In genomic region chr9:82091100-82091499, GRCh38 we compare ENCODE assay signal across 15 cellular contexts.
"Had no signal": no experiment of that assay in that cellular context is flagged by ENCODE, and none has a peak within 500 bp of the region (broad histone marks: within the 10 kb centered on the region; RNA-seq: fewer than 3 reads in every experiment).

No MANE protein-coding gene starts in this region.

- H3K9me3 ChIP-seq: body of pancreas, neutrophil, spleen, suprapubic skin, upper lobe of left lung had no signal

- ATAC-seq: body of pancreas; naive thymus-derived CD8-positive, alpha-beta T cell; sciatic nerve; stimulated activated naive CD8-positive, alpha-beta T cell treated with anti-CD3 and anti-CD28 coated beads, Interleukin-15, Interleukin-2, amounts not matched to agents 100 U/mL and 50 U/mL, for 24 hours; WTC11 had no signal

- H3K27me3 ChIP-seq: body of pancreas, neutrophil, spleen, upper lobe of left lung had no signal

- H3K4me1 Mint-ChIP-seq: activated naive CD4-positive, alpha-beta T cell treated with anti-CD3 and anti-CD28 coated beads, Interleukin-2, amount 10 ng/mL, durations not matched to agents 7 days and 5 days; WTC11 had no signal

- H3K4me1 ChIP-seq: body of pancreas, suprapubic skin, upper lobe of left lung had no signal

- H3K27me3 Mint-ChIP-seq: activated naive CD4-positive, alpha-beta T cell treated with anti-CD3 and anti-CD28 coated beads, Interleukin-2, amount 10 ng/mL, durations not matched to agents 7 days and 5 days had no signal

- H3K36me3 ChIP-seq: neutrophil, spleen, suprapubic skin, upper lobe of left lung had no signal

- H3K4me3 ChIP-seq: body of pancreas, spleen, suprapubic skin, upper lobe of left lung had no signal

- DNase-seq: activated CD4-positive, alpha-beta T cell treated with anti-CD3 and anti-CD28 coated beads, Interleukin-2, amount 50 U/mL, for 1 hour; activated naive CD4-positive, alpha-beta T cell treated with anti-CD3 and anti-CD28 coated beads, Interleukin-2, amount 10 ng/mL, durations not matched to agents 7 days and 5 days; cerebellar nuclear complex; hippocampal formation; naive thymus-derived CD8-positive, alpha-beta T cell; spleen; stimulated activated naive CD8-positive, alpha-beta T cell treated with anti-CD3 and anti-CD28 coated beads, Interleukin-15, Interleukin-2, amounts not matched to agents 100 U/mL and 50 U/mL, for 24 hours; upper lobe of left lung had no signal

- H3K27ac ChIP-seq: body of pancreas, neutrophil, suprapubic skin, upper lobe of left lung had no signal

- H3K4me3 Mint-ChIP-seq: activated naive CD4-positive, alpha-beta T cell treated with anti-CD3 and anti-CD28 coated beads, Interleukin-2, amount 10 ng/mL, durations not matched to agents 7 days and 5 days; T-helper 1 cell treated with Interleukin-12 subunit alpha and Interleukin-12 subunit beta and Interleukin-4 antibody, amounts not matched to agents 30 μg/mL and 1 μg/mL, for 36 hours; WTC11 had no signal

- H3K36me3 Mint-ChIP-seq: activated naive CD4-positive, alpha-beta T cell treated with anti-CD3 and anti-CD28 coated beads, Interleukin-2, amount 10 ng/mL, durations not matched to agents 7 days and 5 days; naive thymus-derived CD8-positive, alpha-beta T cell; WTC11 had no signal

- H3K27ac Mint-ChIP-seq: activated naive CD4-positive, alpha-beta T cell treated with anti-CD3 and anti-CD28 coated beads, Interleukin-2, amount 10 ng/mL, durations not matched to agents 7 days and 5 days; activated T-helper 2 cell treated with anti-CD3 and anti-CD28 coated beads, Interferon-gamma antibody, Interleukin-2, Interleukin-4, amounts not matched to agents 10 μg/mL and 5 μg/mL and 100 μg/mL, durations not matched to agents 14 hours and 24 hours and 36 hours; T-helper 1 cell treated with Interleukin-12 subunit alpha and Interleukin-12 subunit beta and Interleukin-4 antibody, amounts not matched to agents 30 μg/mL and 1 μg/mL, for 36 hours; WTC11 had no signal
